ENCODE assay signal across 27 cellular contexts in genomic region chr6:45045253-45045601, GRCh38.
"Had no signal": no experiment of that assay in that cellular context is flagged by ENCODE, and none has a peak within 500 bp of the region (broad histone marks: within the 10 kb centered on the region; RNA-seq: fewer than 3 reads in every experiment).

No MANE protein-coding gene starts in this region.

- H3K4me3 Mint-ChIP-seq: activated naive CD4-positive, alpha-beta T cell treated with anti-CD3 and anti-CD28 coated beads, Interleukin-2, amount 50 U/mL, for 24 hours; central memory CD8-positive, alpha-beta T cell; naive thymus-derived CD4-positive, alpha-beta T cell; neural crest cell; stimulated activated memory B cell treated with anti-CD40 and anti-IgM and Interleukin-4, amounts not matched to agents 10 μg/mL and 1 μg/mL and 100 μg/mL, for 72 hours had no signal

- H3K27ac Mint-ChIP-seq: activated naive CD4-positive, alpha-beta T cell treated with anti-CD3 and anti-CD28 coated beads, Interleukin-2, amount 50 U/mL, for 24 hours; stimulated activated memory B cell treated with anti-CD40 and anti-IgM and Interleukin-4, amounts not matched to agents 10 μg/mL and 1 μg/mL and 100 μg/mL, for 72 hours had no signal

- H3K4me1 ChIP-seq: breast epithelium, lower lobe of right lung, right lobe of liver, stomach, transverse colon had no signal

- ATAC-seq: foreskin keratinocyte; left lobe of liver; lower lobe of right lung; naive thymus-derived CD4-positive, alpha-beta T cell; right lobe of liver; stimulated activated memory B cell treated with anti-CD40 and anti-IgM and Interleukin-4, amounts not matched to agents 10 μg/mL and 1 μg/mL and 100 μg/mL, for 72 hours had no signal

- H3K36me3 Mint-ChIP-seq: stimulated activated memory B cell treated with anti-CD40 and anti-IgM and Interleukin-4, amounts not matched to agents 10 μg/mL and 1 μg/mL and 100 μg/mL, for 72 hours had no signal

- H3K27me3 ChIP-seq: breast epithelium, foreskin keratinocyte, right lobe of liver, stomach, transverse colon had no signal

- H3K27me3 Mint-ChIP-seq: activated naive CD4-positive, alpha-beta T cell treated with anti-CD3 and anti-CD28 coated beads, Interleukin-2, amount 50 U/mL, for 24 hours; central memory CD8-positive, alpha-beta T cell; stimulated activated memory B cell treated with anti-CD40 and anti-IgM and Interleukin-4, amounts not matched to agents 10 μg/mL and 1 μg/mL and 100 μg/mL, for 72 hours had no signal

- H3K9me3 Mint-ChIP-seq: central memory CD8-positive, alpha-beta T cell had no signal

- FAIRE-seq: colon, kidney, small intestine, TTC549, urothelium cell line had no signal

- H3K4me3 ChIP-seq: breast epithelium, lower lobe of right lung, right lobe of liver, stomach, transverse colon had no signal

- DNase-seq: activated CD4-positive, alpha-beta T cell treated with anti-CD3 and anti-CD28 coated beads for 1 hour; activated CD4-positive, alpha-beta T cell treated with anti-CD3 and anti-CD28 coated beads, Interleukin-2, amount 50 U/mL, for 4 hours; activated CD8-positive, alpha-beta memory T cell treated with anti-CD3 and anti-CD28 coated beads, Interleukin-2, amount 50 U/mL, for 48 hours; activated effector memory CD4-positive, alpha-beta T cell treated with anti-CD3 and anti-CD28 coated beads, Interleukin-2, amount 50 U/mL, for 16 hours; activated T-cell treated with anti-CD3 and anti-CD28 coated beads, Interleukin-2, amount 50 U/mL, for 48 hours; effector memory CD4-positive, alpha-beta T cell; foreskin keratinocyte; kidney; lower lobe of right lung; naive thymus-derived CD4-positive, alpha-beta T cell; occipital lobe; posterior cingulate gyrus; right lobe of liver; small intestine; stimulated activated CD4-positive, alpha-beta T cell treated with anti-CD3 and anti-CD28 coated beads, Interleukin-2, amount 100 ng/mL, for 24 hours; stomach; transverse colon; WERI-Rb-1 had no signal

- H3K36me3 ChIP-seq: breast epithelium, lower lobe of right lung, right lobe of liver, stomach, transverse colon, WERI-Rb-1 had no signal

- H3K9me3 ChIP-seq: breast epithelium, lower lobe of right lung, right lobe of liver, stomach, transverse colon had no signal

- H3K27ac ChIP-seq: breast epithelium, foreskin keratinocyte, lower lobe of right lung, right lobe of liver, stomach, transverse colon, WERI-Rb-1 had no signal
